Comparison of ENCODE assay signal across 14 cellular contexts in genomic region chr14:38868415-38869290, GRCh38.
DNase-seq lines count a peak whose midpoint lies in the region; ATAC-seq and TF ChIP-seq lines count a peak whose summit lies in the region.
"Had no signal": no experiment of that assay in that cellular context is flagged by ENCODE, and none has a peak within 500 bp of the region (broad histone marks: within the 10 kb centered on the region; RNA-seq: fewer than 3 reads in every experiment).

No MANE protein-coding gene starts in this region.

- peaks cover 0 to 31% (median 0%) of the 10 kb centered on the region in 4 donors for H3K4me1 ChIP-seq in tibial nerve

- H3K4me3 ChIP-seq in tibial nerve = no peak overlapping the region

- no peak for TF ChIP-seq POLR2A in tibial nerve (IDR thresholded peaks at IDR 0.05)

- H3K27ac ChIP-seq in VCaP (peak overlapping the region; percentile 94), tibial nerve (peak overlapping the region in 3 of 4 donors; percentile 5 to 60 (median 56))

- 63 to 71% methylated on average over 6 of the region's 6 CpGs for WGBS in tibial nerve, 2 donors

- DNase-seq in LoVo (ENCODE audit: low spot score) (peak; percentile 2), left lobe of liver (ENCODE audit: low spot score) (no peak), tibial nerve (ENCODE audit: low spot score in 2 of 2) (no peak)
- DNase-seq in activated T-cell treated with anti-CD3 and anti-CD28 coated beads, Interleukin-2, amount 50 U/mL, for 1 hour = no peak
- DNase-seq: activated CD4-positive, alpha-beta T cell treated with anti-CD3 and anti-CD28 coated beads, Interleukin-2, amount 10 ng/mL, durations not matched to agents 24 days and 14 days; anterior cingulate cortex; immature natural killer cell; MV-4-11; SHP77 treated with DMSO at 0.1 percent for 48 hours; stimulated activated CD4-positive, alpha-beta T cell treated with anti-CD3 and anti-CD28 coated beads, Interleukin-4, amount 100 ng/mL, for 4 hours had no signal

- TF ChIP-seq EP300 in tibial nerve (IDR thresholded peaks at IDR 0.05) = no peak

- TF ChIP-seq CTCF in VCaP (conservative IDR thresholded peaks at IDR 0.05) (no peak), tibial nerve (IDR thresholded peaks at IDR 0.05) (no peak)

- H3K36me3 ChIP-seq in tibial nerve = no peaks in the 10 kb centered on the region

- no peaks in the 10 kb centered on the region for H3K27me3 ChIP-seq in tibial nerve

- ATAC-seq in left lobe of liver = peak; percentile 91
- no peak for ATAC-seq in HG02759 (IDR thresholded peaks at IDR 0.05; ENCODE audit: unreplicated experiment)
- ATAC-seq in HG03045 (IDR thresholded peaks at IDR 0.05; ENCODE audit: unreplicated experiment) = no peak
- ATAC-seq: stimulated activated memory B cell treated with anti-CD40 and anti-IgM and Interleukin-4, amounts not matched to agents 10 μg/mL and 1 μg/mL and 100 μg/mL, for 72 hours had no signal

- H3K9me3 ChIP-seq in tibial nerve = peaks cover 0 to 1% (median 0%) of the 10 kb centered on the region in 4 donors
